Comparison of ENCODE assay signal across 11 cellular contexts in genomic region chr22:23144432-23144831, GRCh38. TPM values are rescaled to one million over a fixed set of nuclear protein-coding genes. Genes with fewer than 3 reads are reported as not detected.
DNase-seq lines count a peak whose midpoint lies in the region; ATAC-seq and TF ChIP-seq lines count a peak whose summit lies in the region.
"Had no signal": no experiment of that assay in that cellular context is flagged by ENCODE, and none has a peak within 500 bp of the region (broad histone marks: within the 10 kb centered on the region; RNA-seq: fewer than 3 reads in every experiment).

No MANE protein-coding gene starts in this region.

- H3K4me1 ChIP-seq in RWPE2 (ENCODE audit: insufficient read depth, poor library complexity, severe bottlenecking), result peaks cover 4% of the 10 kb centered on the region
- peaks cover 0 to 62% (median 14%) of the 10 kb centered on the region in 3 donors for H3K4me1 ChIP-seq in gastroesophageal sphincter
- H3K4me1 ChIP-seq in spleen, result peaks cover 26 to 90% (median 55%) of the 10 kb centered on the region in 6 donors

- intact Hi-C loops in spleen (cut with DNase I; ENCODE audit: low total_unique reads), result no loop called here

- H3K27me3 ChIP-seq in RWPE2 (ENCODE audit: insufficient read depth, poor library complexity, severe bottlenecking), result no peaks in the 10 kb centered on the region
- H3K27me3 ChIP-seq in gastroesophageal sphincter, result no peaks in the 10 kb centered on the region
- H3K27me3 ChIP-seq in spleen (replicated peaks in 1 of 7), result no peaks in the 10 kb centered on the region
- H3K27me3 ChIP-seq: ovary had no signal

- H3K9me3 ChIP-seq in RWPE2 (ENCODE audit: severe bottlenecking) (peaks cover 4% of the 10 kb centered on the region), gastroesophageal sphincter (no peaks in the 10 kb centered on the region), spleen (no peaks in the 10 kb centered on the region)
- H3K9me3 ChIP-seq: ovary had no signal

- no peak for TF ChIP-seq POLR2A in gastroesophageal sphincter (IDR thresholded peaks at IDR 0.05)
- TF ChIP-seq POLR2A in spleen (IDR thresholded peaks at IDR 0.05), result no peak

- H3K4me3 ChIP-seq in RWPE2 (ENCODE audit: severe bottlenecking), result peak overlapping the region; percentile 35
- H3K4me3 ChIP-seq in gastroesophageal sphincter, result peak overlapping the region in 1 of 2 donors; percentile 65
- peak overlapping the region in 4 of 8 donors; percentile 42 to 71 (median 48) for H3K4me3 ChIP-seq in spleen

- H3K27ac ChIP-seq in RWPE2 (ENCODE audit: poor library complexity, severe bottlenecking) (no peak overlapping the region), gastroesophageal sphincter (peak overlapping the region in 3 of 4 donors; percentile 77 to 84 (median 84)), spleen (peak overlapping the region in 5 of 8 donors; percentile 55 to 80 (median 67))
- H3K27ac ChIP-seq: ovary had no signal

- peak; percentile 32 for DNase-seq in DMS53 (lab: John Stamatoyannopoulos, UW)
- DNase-seq in DMS53 treated with DMSO at 0.1 percent for 48 hours (lab: John Stamatoyannopoulos, UW; ENCODE audit: unreplicated experiment), result no peak
- DNase-seq in RWPE2 (ENCODE audit: low spot score), result no peak
- DNase-seq in spleen, result peak; percentile 36
- no peak for DNase-seq in omental fat pad (ENCODE audit: low spot score)
- no peak for DNase-seq in central memory CD4-positive, alpha-beta T cell

- H3K36me3 ChIP-seq in RWPE2 (ENCODE audit: low read depth) (no peaks in the 10 kb centered on the region), gastroesophageal sphincter (peaks cover 0 to 4% of the 10 kb centered on the region in 2 donors), spleen (peaks cover 0 to 1% (median 0%) of the 10 kb centered on the region in 6 donors)
- H3K36me3 ChIP-seq: ovary had no signal

- ATAC-seq in RWPE2 (ENCODE audit: low read depth) (no peak), gastroesophageal sphincter (no peak), omental fat pad (ENCODE audit: low FRiP score) (no peak), HG02884 (IDR thresholded peaks at IDR 0.05; ENCODE audit: unreplicated experiment) (no peak)

- 84% methylated on average over 3 of the region's 4 CpGs; no CpG with 5 or more reads in 1 of the 2 donors for WGBS in gastroesophageal sphincter (ENCODE audit: low coverage in 1 of 2), 2 donors
- WGBS in spleen, 5 donors, result 95 to 98% (median 96%) methylated on average over 4 of the region's 4 CpGs

- TF ChIP-seq CTCF in RWPE2 (IDR thresholded peaks at IDR 0.05; ENCODE audit: poor library complexity, severe bottlenecking) (no peak), gastroesophageal sphincter (IDR thresholded peaks at IDR 0.05) (no peak), spleen (IDR thresholded peaks at IDR 0.05 in 8 of 11, conservative IDR thresholded peaks at IDR 0.05 in 3 of 11) (no peak), omental fat pad (IDR thresholded peaks at IDR 0.05) (no peak)

- no peak for TF ChIP-seq EP300 in gastroesophageal sphincter (IDR thresholded peaks at IDR 0.05)

RNA-seq across cellular contexts. Expression of gene RAB36, which starts 0.8 kb away (rescaled TPM):
- total RNA-seq in gastroesophageal sphincter (10 to 100 TPM in 1 of 4 donors, 1 to 10 TPM in 3; 3.9 to 12.2 (median 6.7) TPM), spleen (1 to 10 TPM; 1.6 to 3.7 (median 2.7) TPM), omental fat pad (1 to 10 TPM; 1.6 to 5.7 (median 2.9) TPM)
- polyA plus RNA-seq in spleen, result 1 to 10 TPM; 1.0 to 1.3 (median 1.2) TPM

RNA-seq across cellular contexts. Expression of gene RSPH14, which starts 2.6 kb away (rescaled TPM):
- total RNA-seq in gastroesophageal sphincter, result 1 to 10 TPM in 1 of 4 donors, not detected in 3; 2.7 TPM
- total RNA-seq in spleen, result under 1 TPM in 2 of 7 donors, not detected in 5; 0.52 to 0.77 TPM
- under 1 TPM in 2 of 3 donors, not detected in 1; 0.11 to 0.38 TPM for polyA plus RNA-seq in spleen
- total RNA-seq in omental fat pad, result 1 to 10 TPM in 1 of 4 donors, not detected in 3; 1.3 TPM
- total RNA-seq: HT-29, SK-MEL-5 had no signal

RNA-seq across cellular contexts. Expression of gene BCR, which starts 35.9 kb away (rescaled TPM):
- total RNA-seq in gastroesophageal sphincter, result 10 to 100 TPM; 39.2 to 81.1 (median 46.2) TPM
- total RNA-seq in spleen, result 10 to 100 TPM; 39.3 to 64.8 (median 56.3) TPM
- 10 to 100 TPM; 15.2 to 21.9 (median 15.8) TPM for polyA plus RNA-seq in spleen
- 100 to 1,000 TPM in 1 of 4 donors, 10 to 100 TPM in 3; 34.8 to 128 (median 51.4) TPM for total RNA-seq in omental fat pad

Comparison
In these comparisons a context has a peak if more than half of its experiments do, and no peak if none do; other contexts are left out.
1. DNase-seq: peak in DMS53 (single experiment) and spleen (single experiment); none in DMS53 treated with DMSO at 0.1 percent for 48 hours (single experiment), RWPE2 (single experiment), omental fat pad (single experiment) and central memory CD4-positive, alpha-beta T cell (single experiment).